4 cellular contexts compared by ENCODE assay signal in genomic region chr13:82045316-82045715, GRCh38.
DNase-seq lines count a peak whose midpoint lies in the region; TF ChIP-seq lines count a peak whose summit lies in the region.
"Not testable (repeated sequence)": the region's sequence is repeated elsewhere in the genome, so short reads cannot be mapped to it uniquely, and the experiment has no call there.

No MANE protein-coding gene starts in this region.

- not testable (repeated sequence) for H3K27me3 ChIP-seq in Caco-2 (replicated peaks; ENCODE audit: control insufficient read depth, insufficient read depth, low read length); PC-9 (ENCODE audit: insufficient read depth, low read depth)

- POLR2A ChIA-PET in Caco-2 (lab: Charles Lee) = not testable (repeated sequence)
- POLR2A ChIA-PET in PC-9 (lab: Charles Lee; ENCODE audit: unreplicated experiment) = interaction anchor here (0.6 kb wide), 1 partner anchor 45 kb away, joined by 3 read pairs; no protein-coding TSS in a partner anchor

- not testable (repeated sequence) for BruUV-seq in Caco-2 (replicated peaks; lab: Mats Ljungman, UMichigan); Calu3 (replicated peaks; lab: Mats Ljungman, UMichigan); PC-9 (replicated peaks; lab: Mats Ljungman, UMichigan)

- H3K27ac ChIP-seq in PC-9 = not testable (repeated sequence)

- DNase-seq in Caco-2; LNCaP clone FGC (ENCODE audit: low read depth); PC-9: not testable (repeated sequence)
- DNase-seq in Calu3 = peak; percentile 1

- H2AFZ ChIP-seq in PC-9 = peak overlapping the region; percentile 79; the same call in 1 of the 2 replicates

- H3K27me3 Mint-ChIP-seq in Caco-2 (ENCODE audit: insufficient read depth, unreplicated experiment); Calu3 (ENCODE audit: unreplicated experiment): not testable (repeated sequence)

- not testable (repeated sequence) for H3K36me3 Mint-ChIP-seq in Caco-2 (ENCODE audit: insufficient read depth, unreplicated experiment); Calu3 (ENCODE audit: insufficient read depth, unreplicated experiment)

- not testable (repeated sequence) for H3K4me3 ChIP-seq in Caco-2 (ENCODE audit: low read depth, low read length)
- H3K4me3 ChIP-seq in LNCaP clone FGC (ENCODE audit: low read depth, low read length) (peak overlapping the region; percentile 13; the same call in 1 of the 2 replicates), PC-9 (peak overlapping the region; percentile 51; the same call in 1 of the 2 replicates)

- not testable (repeated sequence) for H3K36me3 ChIP-seq in Caco-2 (ENCODE audit: control insufficient read depth, insufficient read depth, low read length); PC-9 (ENCODE audit: low read depth)

- peak overlapping the region; percentile 31 for H3K4me3 Mint-ChIP-seq in Caco-2 (ENCODE audit: unreplicated experiment)
- not testable (repeated sequence) for H3K4me3 Mint-ChIP-seq in Calu3 (ENCODE audit: low read depth, unreplicated experiment)

- H3K4me2 ChIP-seq in PC-9 = peak overlapping the region; percentile 69

- not testable (repeated sequence) for H3K27ac Mint-ChIP-seq in Caco-2 (ENCODE audit: unreplicated experiment); Calu3 (ENCODE audit: unreplicated experiment)

- H3F3A ChIP-seq in PC-9 (ENCODE audit: insufficient read depth, low read depth) = not testable (repeated sequence)

- H3K9me2 ChIP-seq in PC-9 (ENCODE audit: insufficient read depth) = not testable (repeated sequence)

- H3K4me1 Mint-ChIP-seq in Caco-2 (ENCODE audit: low read depth, unreplicated experiment); Calu3 (ENCODE audit: low read depth, unreplicated experiment): not testable (repeated sequence)

- not testable (repeated sequence) for H3K79me2 ChIP-seq in PC-9 (ENCODE audit: low read depth)

- H3K4me1 ChIP-seq in Caco-2; PC-9 (replicated peaks; ENCODE audit: insufficient read depth): not testable (repeated sequence)

- intact Hi-C loops in Caco-2 (cut with micrococcal nuclease; ENCODE audit: unreplicated experiment); Calu3 (cut with micrococcal nuclease; ENCODE audit: unreplicated experiment); PC-9 (cut with micrococcal nuclease; ENCODE audit: unreplicated experiment): not testable (repeated sequence)

- CTCF ChIA-PET in Caco-2 (lab: Charles Lee); Calu3 (lab: Charles Lee); PC-9 (lab: Charles Lee): not testable (repeated sequence)

- H3K9me3 Mint-ChIP-seq in Caco-2 (ENCODE audit: unreplicated experiment); Calu3 (ENCODE audit: low read depth, unreplicated experiment): not testable (repeated sequence)

- not testable (repeated sequence) for H4K20me1 ChIP-seq in PC-9 (ENCODE audit: insufficient read depth)

- not testable (repeated sequence) for H3K9me3 ChIP-seq in Caco-2; PC-9 (ENCODE audit: insufficient read depth, low read depth)

- TF ChIP-seq CTCF in Caco-2 (IDR thresholded peaks at IDR 0.05; ENCODE audit: insufficient read depth in 1 of 2, low read depth in 1 of 2, low read length in 1 of 2, severe bottlenecking in 1 of 2, unreplicated experiment in 1 of 2); Calu3 (IDR thresholded peaks at IDR 0.05; ENCODE audit: unreplicated experiment); LNCaP clone FGC (IDR thresholded peaks at IDR 0.05; ENCODE audit: control insufficient read depth, extremely low read depth, insufficient read depth); PC-9 (conservative IDR thresholded peaks at IDR 0.05): not testable (repeated sequence)
